In genomic region chr7:120404042-120404441, GRCh38 we compare ENCODE assay signal across 10 cellular contexts.
DNase-seq lines count a peak whose midpoint lies in the region; ATAC-seq and TF ChIP-seq lines count a peak whose summit lies in the region.
"Had no signal": no experiment of that assay in that cellular context is flagged by ENCODE, and none has a peak within 500 bp of the region (broad histone marks: within the 10 kb centered on the region; RNA-seq: fewer than 3 reads in every experiment).

No MANE protein-coding gene starts in this region.

- 0 out of 2 replicates have a peak overlapping the region, but pooled peaks have one; percentile 0 for H3K4me3 ChIP-seq in OCI-LY3 (ENCODE audit: low read length)

- H3K4me2 ChIP-seq in OCI-LY3 (ENCODE audit: low read length) = peak overlapping the region; percentile 41

- peak overlapping the region; percentile 94 for H3K27ac ChIP-seq in OCI-LY3 (ENCODE audit: low read length)

- H3K27me3 ChIP-seq in OCI-LY3 (ENCODE audit: low read depth, low read length) = no peaks in the 10 kb centered on the region

- H3K27ac Mint-ChIP-seq in stimulated activated effector memory CD8-positive, alpha-beta T cell treated with anti-CD3 and anti-CD28 coated beads, Interleukin-12 subunit alpha, Interleukin-12 subunit beta, amount 100 ng/mL, for 72 hours = no peak overlapping the region
- H3K27ac Mint-ChIP-seq in WTC11 = no peak overlapping the region
- H3K27ac Mint-ChIP-seq: IgD-negative memory B cell had no signal

- DNase-seq in stimulated activated effector memory CD8-positive, alpha-beta T cell treated with anti-CD3 and anti-CD28 coated beads, Interleukin-12 subunit alpha, Interleukin-12 subunit beta, amount 100 ng/mL, for 72 hours (ENCODE audit: low spot score in 2 of 2) = no peak
- DNase-seq in NCI-H2107 (lab: John Stamatoyannopoulos, UW) (no peak), NCI-H2196 treated with DMSO at 0.1 percent for 48 hours (lab: John Stamatoyannopoulos, UW; ENCODE audit: unreplicated experiment) (no peak), WTC11 (ENCODE audit: low spot score) (no peak)
- DNase-seq: NCI-H510A; stimulated activated CD4-positive, alpha-beta T cell treated with anti-CD3 and anti-CD28 coated beads, Interleukin-1b, Interleukin-23, amount 100 ng/mL, for 48 hours had no signal

- CTCF ChIA-PET in WTC11 (lab: Charles Lee) = interaction anchor here (0.9 kb wide), 1 partner anchor 67 kb away, joined by 3 read pairs; no protein-coding TSS in a partner anchor

- H3K79me2 ChIP-seq in OCI-LY3 (ENCODE audit: low read length) = no peaks in the 10 kb centered on the region

- no peaks in the 10 kb centered on the region for H3K4me1 Mint-ChIP-seq in stimulated activated effector memory CD8-positive, alpha-beta T cell treated with anti-CD3 and anti-CD28 coated beads, Interleukin-12 subunit alpha, Interleukin-12 subunit beta, amount 100 ng/mL, for 72 hours
- peaks cover 14% of the 10 kb centered on the region for H3K4me1 Mint-ChIP-seq in WTC11

- H3K9me3 ChIP-seq in OCI-LY3 (ENCODE audit: insufficient read depth, low read length) = no peaks in the 10 kb centered on the region

- no peaks in the 10 kb centered on the region for H3K27me3 Mint-ChIP-seq in WTC11 (ENCODE audit: low read depth)
- H3K27me3 Mint-ChIP-seq: IgD-negative memory B cell had no signal

- POLR2A ChIA-PET in WTC11 (lab: Charles Lee) = no interaction called here

- H3K36me3 ChIP-seq in OCI-LY3 (replicated peaks; ENCODE audit: low read depth, low read length) = peaks cover 8% of the 10 kb centered on the region

- TF ChIP-seq CTCF in OCI-LY3 (IDR thresholded peaks at IDR 0.05; ENCODE audit: low read depth, low read length) = no peak
- TF ChIP-seq CTCF in WTC11 (IDR thresholded peaks at IDR 0.05) = no peak

- H3K36me3 Mint-ChIP-seq in stimulated activated effector memory CD8-positive, alpha-beta T cell treated with anti-CD3 and anti-CD28 coated beads, Interleukin-12 subunit alpha, Interleukin-12 subunit beta, amount 100 ng/mL, for 72 hours = no peaks in the 10 kb centered on the region
- no peaks in the 10 kb centered on the region for H3K36me3 Mint-ChIP-seq in WTC11
- H3K36me3 Mint-ChIP-seq: IgD-negative memory B cell had no signal

- H3K9me3 Mint-ChIP-seq in stimulated activated effector memory CD8-positive, alpha-beta T cell treated with anti-CD3 and anti-CD28 coated beads, Interleukin-12 subunit alpha, Interleukin-12 subunit beta, amount 100 ng/mL, for 72 hours = peaks cover 11% of the 10 kb centered on the region
- no peaks in the 10 kb centered on the region for H3K9me3 Mint-ChIP-seq in WTC11

- no peak overlapping the region for H2AFZ ChIP-seq in OCI-LY3 (ENCODE audit: low read depth, low read length)

- H3K4me1 ChIP-seq in OCI-LY3 (ENCODE audit: low read length) = peaks cover 73% of the 10 kb centered on the region

- no peaks in the 10 kb centered on the region for H4K20me1 ChIP-seq in OCI-LY3 (ENCODE audit: insufficient read depth, low read length)

- peak; percentile 54 for ATAC-seq in GM19395 (IDR thresholded peaks at IDR 0.05; ENCODE audit: unreplicated experiment)
- peak; percentile 54 for ATAC-seq in HG02840 (IDR thresholded peaks at IDR 0.05; ENCODE audit: low FRiP score, unreplicated experiment)
- peak; percentile 59 for ATAC-seq in stimulated activated effector memory CD8-positive, alpha-beta T cell treated with anti-CD3 and anti-CD28 coated beads, Interleukin-12 subunit alpha, Interleukin-12 subunit beta, amount 100 ng/mL, for 72 hours
- ATAC-seq in WTC11 = no peak

- H3K9ac ChIP-seq in OCI-LY3 (ENCODE audit: low read length) = peak overlapping the region; percentile 71

- no peak overlapping the region for H3K4me3 Mint-ChIP-seq in stimulated activated effector memory CD8-positive, alpha-beta T cell treated with anti-CD3 and anti-CD28 coated beads, Interleukin-12 subunit alpha, Interleukin-12 subunit beta, amount 100 ng/mL, for 72 hours
- H3K4me3 Mint-ChIP-seq in WTC11 = no peak overlapping the region
- H3K4me3 Mint-ChIP-seq: IgD-negative memory B cell had no signal

TF ChIP-seq in WTC11, 78 proteins besides CTCF, POLR2A, EP300 and RAD21:
- TF ChIP-seq AR (CRISPR knock-in tag; IDR thresholded peaks at IDR 0.05) (no peak), NFYB (CRISPR knock-in tag; conservative IDR thresholded peaks at IDR 0.05; ENCODE audit: low read depth) (no peak), ERG (CRISPR knock-in tag; IDR thresholded peaks at IDR 0.05) (no peak), OVOL2 (CRISPR knock-in tag; IDR thresholded peaks at IDR 0.05; ENCODE audit: borderline replicate concordance) (no peak), CDX4 (CRISPR knock-in tag; IDR thresholded peaks at IDR 0.05; ENCODE audit: borderline replicate concordance) (no peak), GTF2I (CRISPR knock-in tag; conservative IDR thresholded peaks at IDR 0.05) (no peak)
TF ChIP-seq in WTC11: peak in this region for 0.
